1 cellular context compared by ENCODE assay signal in genomic region chr13:27425918-27426630, GRCh38.
TF ChIP-seq lines count a peak whose summit lies in the region.

No MANE protein-coding gene starts in this region.

TF ChIP-seq in K562, 482 proteins besides CTCF, POLR2A, EP300 and RAD21 (continued from another document and continues in another):
- no peak for TF ChIP-seq HINFP (tag; conservative IDR thresholded peaks at IDR 0.05; ENCODE audit: low read depth)
- no peak for TF ChIP-seq SAFB2 (IDR thresholded peaks at IDR 0.05; ENCODE audit: borderline replicate concordance, low read depth, low read length, severe bottlenecking)
- TF ChIP-seq EWSR1 (IDR thresholded peaks at IDR 0.05; ENCODE audit: borderline replicate concordance, low read depth, partially characterized antibody), result no peak
- TF ChIP-seq NONO (IDR thresholded peaks at IDR 0.05; ENCODE audit: low read depth in 2 of 2, low read length in 1 of 2), result no peak
- no peak for TF ChIP-seq CEBPZ (IDR thresholded peaks at IDR 0.05; ENCODE audit: borderline replicate concordance, low read depth, low read length)
- no peak for TF ChIP-seq XRCC5 (IDR thresholded peaks at IDR 0.05; ENCODE audit: low read depth, low read length)
- TF ChIP-seq MEF2A (IDR thresholded peaks at IDR 0.05; ENCODE audit: control insufficient read depth, low read depth, low read length), result no peak
- no peak for TF ChIP-seq ILF3 (IDR thresholded peaks at IDR 0.05; ENCODE audit: borderline replicate concordance)
- TF ChIP-seq ZNF232 (CRISPR knock-in tag; IDR thresholded peaks at IDR 0.05), result no peak
- no peak for TF ChIP-seq HCFC1 (IDR thresholded peaks at IDR 0.05; ENCODE audit: low read depth, low read length)
- TF ChIP-seq POLR2H (tag; IDR thresholded peaks at IDR 0.05; ENCODE audit: low read depth), result no peak
- no peak for TF ChIP-seq ZNF707 (CRISPR knock-in tag; conservative IDR thresholded peaks at IDR 0.05)
- peak; percentile 94 for TF ChIP-seq FOSL1 (tag; conservative IDR thresholded peaks at IDR 0.05)
- TF ChIP-seq PYGO2 (tag; IDR thresholded peaks at IDR 0.05), result no peak
- TF ChIP-seq, protein P1, sequence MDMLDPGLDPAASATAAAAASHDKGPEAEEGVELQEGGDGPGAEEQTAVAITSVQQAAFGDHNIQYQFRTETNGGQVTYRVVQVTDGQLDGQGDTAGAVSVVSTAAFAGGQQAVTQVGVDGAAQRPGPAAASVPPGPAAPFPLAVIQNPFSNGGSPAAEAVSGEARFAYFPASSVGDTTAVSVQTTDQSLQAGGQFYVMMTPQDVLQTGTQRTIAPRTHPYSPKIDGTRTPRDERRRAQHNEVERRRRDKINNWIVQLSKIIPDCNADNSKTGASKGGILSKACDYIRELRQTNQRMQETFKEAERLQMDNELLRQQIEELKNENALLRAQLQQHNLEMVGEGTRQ (CRISPR knock-in tag; IDR thresholded peaks at IDR 0.05), result no peak
- no peak for TF ChIP-seq DACH1 (IDR thresholded peaks at IDR 0.05; ENCODE audit: partially characterized antibody)
- no peak for TF ChIP-seq ZNF695 (CRISPR knock-in tag; IDR thresholded peaks at IDR 0.05)
- TF ChIP-seq KLF6 (CRISPR knock-in tag; IDR thresholded peaks at IDR 0.05; ENCODE audit: borderline replicate concordance), result no peak
- TF ChIP-seq, protein P2, sequence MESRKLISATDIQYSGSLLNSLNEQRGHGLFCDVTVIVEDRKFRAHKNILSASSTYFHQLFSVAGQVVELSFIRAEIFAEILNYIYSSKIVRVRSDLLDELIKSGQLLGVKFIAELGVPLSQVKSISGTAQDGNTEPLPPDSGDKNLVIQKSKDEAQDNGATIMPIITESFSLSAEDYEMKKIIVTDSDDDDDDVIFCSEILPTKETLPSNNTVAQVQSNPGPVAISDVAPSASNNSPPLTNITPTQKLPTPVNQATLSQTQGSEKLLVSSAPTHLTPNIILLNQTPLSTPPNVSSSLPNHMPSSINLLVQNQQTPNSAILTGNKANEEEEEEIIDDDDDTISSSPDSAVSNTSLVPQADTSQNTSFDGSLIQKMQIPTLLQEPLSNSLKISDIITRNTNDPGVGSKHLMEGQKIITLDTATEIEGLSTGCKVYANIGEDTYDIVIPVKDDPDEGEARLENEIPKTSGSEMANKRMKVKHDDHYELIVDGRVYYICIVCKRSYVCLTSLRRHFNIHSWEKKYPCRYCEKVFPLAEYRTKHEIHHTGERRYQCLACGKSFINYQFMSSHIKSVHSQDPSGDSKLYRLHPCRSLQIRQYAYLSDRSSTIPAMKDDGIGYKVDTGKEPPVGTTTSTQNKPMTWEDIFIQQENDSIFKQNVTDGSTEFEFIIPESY (CRISPR knock-in tag; IDR thresholded peaks at IDR 0.05), result no peak
- no peak for TF ChIP-seq CLOCK (CRISPR knock-in tag; IDR thresholded peaks at IDR 0.05; ENCODE audit: borderline replicate concordance)
- TF ChIP-seq ELF1 (tag; IDR thresholded peaks at IDR 0.05), result no peak
- peak; percentile 46 for TF ChIP-seq TAF1 (IDR thresholded peaks at IDR 0.05; ENCODE audit: control insufficient read depth, extremely low read depth, insufficient read depth, low read length, severe bottlenecking)
- no peak for TF ChIP-seq ZC3H4 (CRISPR knock-in tag; IDR thresholded peaks at IDR 0.05; ENCODE audit: borderline replicate concordance)
- TF ChIP-seq SRSF9 (IDR thresholded peaks at IDR 0.05; ENCODE audit: borderline replicate concordance, low read depth, low read length), result no peak
- no peak for TF ChIP-seq COPS2 (conservative IDR thresholded peaks at IDR 0.05)
- TF ChIP-seq TFAM (CRISPR knock-in tag; conservative IDR thresholded peaks at IDR 0.05), result no peak
- no peak for TF ChIP-seq FOXK1 (CRISPR knock-in tag; IDR thresholded peaks at IDR 0.05; ENCODE audit: borderline replicate concordance)
- no peak for TF ChIP-seq LARP7 (IDR thresholded peaks at IDR 0.05)
- TF ChIP-seq KLF16 (IDR thresholded peaks at IDR 0.05), result no peak
- 0 out of 2 replicates have a peak, but pooled peaks have one; percentile 35 for TF ChIP-seq SPI1 (IDR thresholded peaks at IDR 0.05; ENCODE audit: borderline replicate concordance, low read depth, low read length)
- TF ChIP-seq POLR3G (IDR thresholded peaks at IDR 0.05; ENCODE audit: extremely low read depth, insufficient read length, insufficient replicate concordance), result no peak
- TF ChIP-seq JUND (IDR thresholded peaks at IDR 0.05; ENCODE audit: borderline replicate concordance, low read depth, low read length), result peak; percentile 93
- TF ChIP-seq JUND (tag; IDR thresholded peaks at IDR 0.05; ENCODE audit: borderline replicate concordance, low read depth, low read length), result peak; percentile 94
- TF ChIP-seq OTX1 (CRISPR knock-in tag; IDR thresholded peaks at IDR 0.05), result no peak
- no peak for TF ChIP-seq ZNF696 (CRISPR knock-in tag; conservative IDR thresholded peaks at IDR 0.05)
- TF ChIP-seq, protein P3, sequence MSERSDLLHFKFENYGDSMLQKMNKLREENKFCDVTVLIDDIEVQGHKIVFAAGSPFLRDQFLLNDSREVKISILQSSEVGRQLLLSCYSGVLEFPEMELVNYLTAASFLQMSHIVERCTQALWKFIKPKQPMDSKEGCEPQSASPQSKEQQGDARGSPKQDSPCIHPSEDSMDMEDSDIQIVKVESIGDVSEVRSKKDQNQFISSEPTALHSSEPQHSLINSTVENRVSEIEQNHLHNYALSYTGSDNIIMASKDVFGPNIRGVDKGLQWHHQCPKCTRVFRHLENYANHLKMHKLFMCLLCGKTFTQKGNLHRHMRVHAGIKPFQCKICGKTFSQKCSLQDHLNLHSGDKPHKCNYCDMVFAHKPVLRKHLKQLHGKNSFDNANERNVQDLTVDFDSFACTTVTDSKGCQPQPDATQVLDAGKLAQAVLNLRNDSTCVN (CRISPR knock-in tag; IDR thresholded peaks at IDR 0.05), result no peak
- TF ChIP-seq BRCA1 (IDR thresholded peaks at IDR 0.05), result no peak
- no peak for TF ChIP-seq BRCA1 (CRISPR knock-in tag; IDR thresholded peaks at IDR 0.05)
- no peak for TF ChIP-seq TAF7 (tag; IDR thresholded peaks at IDR 0.05)
- TF ChIP-seq, protein P4, sequence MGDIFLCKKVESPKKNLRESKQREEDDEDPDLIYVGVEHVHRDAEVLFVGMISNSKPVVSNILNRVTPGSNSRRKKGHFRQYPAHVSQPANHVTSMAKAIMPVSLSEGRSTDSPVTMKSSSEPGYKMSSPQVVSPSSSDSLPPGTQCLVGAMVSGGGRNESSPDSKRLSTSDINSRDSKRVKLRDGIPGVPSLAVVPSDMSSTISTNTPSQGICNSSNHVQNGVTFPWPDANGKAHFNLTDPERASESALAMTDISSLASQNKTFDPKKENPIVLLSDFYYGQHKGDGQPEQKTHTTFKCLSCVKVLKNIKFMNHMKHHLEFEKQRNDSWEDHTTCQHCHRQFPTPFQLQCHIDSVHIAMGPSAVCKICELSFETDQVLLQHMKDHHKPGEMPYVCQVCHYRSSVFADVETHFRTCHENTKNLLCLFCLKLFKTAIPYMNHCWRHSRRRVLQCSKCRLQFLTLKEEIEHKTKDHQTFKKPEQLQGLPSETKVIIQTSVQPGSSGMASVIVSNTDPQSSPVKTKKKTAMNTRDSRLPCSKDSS (IDR thresholded peaks at IDR 0.05; ENCODE audit: low read depth, partially characterized antibody), result no peak
- peak; percentile 25; the same call in 1 of the 2 replicates for TF ChIP-seq HLTF (IDR thresholded peaks at IDR 0.05)
- no peak for TF ChIP-seq THRAP3 (IDR thresholded peaks at IDR 0.05; ENCODE audit: borderline replicate concordance)
- TF ChIP-seq SMC3 (conservative IDR thresholded peaks at IDR 0.05; ENCODE audit: insufficient read depth, low read depth, low read length), result 0 out of 2 replicates have a peak, but pooled peaks have one; percentile 8
- TF ChIP-seq ZFP91 (CRISPR knock-in tag; IDR thresholded peaks at IDR 0.05), result no peak
- no peak for TF ChIP-seq NFIX (CRISPR knock-in tag; IDR thresholded peaks at IDR 0.05; ENCODE audit: low read depth)
- TF ChIP-seq, protein P5, sequence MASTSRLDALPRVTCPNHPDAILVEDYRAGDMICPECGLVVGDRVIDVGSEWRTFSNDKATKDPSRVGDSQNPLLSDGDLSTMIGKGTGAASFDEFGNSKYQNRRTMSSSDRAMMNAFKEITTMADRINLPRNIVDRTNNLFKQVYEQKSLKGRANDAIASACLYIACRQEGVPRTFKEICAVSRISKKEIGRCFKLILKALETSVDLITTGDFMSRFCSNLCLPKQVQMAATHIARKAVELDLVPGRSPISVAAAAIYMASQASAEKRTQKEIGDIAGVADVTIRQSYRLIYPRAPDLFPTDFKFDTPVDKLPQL (IDR thresholded peaks at IDR 0.05; ENCODE audit: extremely low read depth, insufficient read length), result no peak
- no peak for TF ChIP-seq ZSCAN29 (IDR thresholded peaks at IDR 0.05)
- no peak for TF ChIP-seq ZNF140 (CRISPR knock-in tag; IDR thresholded peaks at IDR 0.05)
- no peak for TF ChIP-seq TCF7 (IDR thresholded peaks at IDR 0.05; ENCODE audit: borderline replicate concordance)
- TF ChIP-seq CTCFL (IDR thresholded peaks at IDR 0.05; ENCODE audit: borderline replicate concordance, insufficient read depth, low read depth, low read length, poor library complexity, severe bottlenecking), result peak; percentile 87
- no peak for TF ChIP-seq ZNF41 (CRISPR knock-in tag; conservative IDR thresholded peaks at IDR 0.05)
